26 cellular contexts compared by ENCODE assay signal in the genomic region with DNA sequence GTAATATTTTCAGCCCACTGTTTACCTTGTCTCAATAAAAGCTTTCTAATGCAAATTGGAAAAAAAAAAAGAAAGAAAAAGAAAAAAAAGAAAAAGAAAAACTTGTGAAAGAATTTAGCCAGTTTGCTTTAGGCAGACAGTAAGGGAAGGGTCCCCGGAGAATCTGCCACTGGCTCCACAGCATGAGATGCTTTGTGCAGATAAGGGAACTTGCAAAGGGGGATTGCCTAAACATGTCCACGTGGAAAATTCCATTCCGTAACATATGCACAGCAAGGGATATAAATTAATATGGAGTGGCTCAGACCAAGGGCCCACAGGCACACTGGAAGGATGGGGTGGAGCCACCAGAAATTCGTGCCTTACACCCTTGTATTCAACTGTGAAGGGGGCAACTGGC.
"Had no signal": no experiment of that assay in that cellular context is flagged by ENCODE, and none has a peak within 500 bp of the region (broad histone marks: within the 10 kb centered on the region; RNA-seq: fewer than 3 reads in every experiment).

No MANE protein-coding gene starts in this region.

- H3K4me1 Mint-ChIP-seq: activated naive CD4-positive, alpha-beta T cell treated with anti-CD3 and anti-CD28 coated beads, Interleukin-2, amount 10 ng/mL, durations not matched to agents 7 days and 5 days; activated naive CD8-positive, alpha-beta T cell treated with anti-CD3 and anti-CD28 coated beads, Interleukin-2, amount 10 ng/mL, durations not matched to agents 7 days and 5 days; nephron had no signal

- H3K9me3 ChIP-seq: left lung, lower lobe of right lung, pancreas, psoas muscle, spleen, tibial nerve had no signal

- H3K4me3 ChIP-seq: heart left ventricle, left lung, lower lobe of right lung, pancreas, psoas muscle, spleen, tibial nerve had no signal

- DNase-seq: activated CD4-positive, alpha-beta memory T cell treated with anti-CD3 and anti-CD28 coated beads for 36 hours; activated CD4-positive, alpha-beta T cell treated with anti-CD3 and anti-CD28 coated beads for 4 hours; activated CD8-positive, alpha-beta memory T cell treated with anti-CD3 and anti-CD28 coated beads, Interleukin-2, amount 50 U/mL, for 4 hours; activated effector memory CD4-positive, alpha-beta T cell treated with anti-CD3 and anti-CD28 coated beads, Interleukin-2, amount 50 U/mL, for 16 hours; activated naive CD4-positive, alpha-beta T cell treated with anti-CD3 and anti-CD28 coated beads, Interleukin-2, amount 10 ng/mL, durations not matched to agents 7 days and 5 days; activated naive CD8-positive, alpha-beta T cell treated with anti-CD3 and anti-CD28 coated beads, Interleukin-2, amount 10 ng/mL, durations not matched to agents 7 days and 5 days; activated T-cell treated with anti-CD3 and anti-CD28 coated beads, Interleukin-2, amount 50 U/mL, for 1 hour; amniotic stem cell; caudate nucleus; cortex of kidney; heart left ventricle; left lung; lower lobe of right lung; nucleus accumbens; pancreas; psoas muscle; spleen; stimulated activated naive CD4-positive, alpha-beta T cell; T-helper 1 cell had no signal

- H3K27me3 ChIP-seq: foreskin keratinocyte, heart left ventricle, left lung, pancreas, spleen, tibial nerve had no signal

- H3K36me3 Mint-ChIP-seq: activated CD4-positive, alpha-beta memory T cell treated with anti-CD3 and anti-CD28 coated beads for 36 hours; activated naive CD4-positive, alpha-beta T cell treated with anti-CD3 and anti-CD28 coated beads, Interleukin-2, amount 10 ng/mL, durations not matched to agents 7 days and 5 days; activated naive CD8-positive, alpha-beta T cell treated with anti-CD3 and anti-CD28 coated beads, Interleukin-2, amount 10 ng/mL, durations not matched to agents 7 days and 5 days had no signal

- H3K4me1 ChIP-seq: foreskin keratinocyte, heart left ventricle, left lung, lower lobe of right lung, pancreas, psoas muscle, spleen, tibial nerve had no signal

- H3K9me3 Mint-ChIP-seq: activated CD4-positive, alpha-beta memory T cell treated with anti-CD3 and anti-CD28 coated beads for 36 hours; activated naive CD4-positive, alpha-beta T cell treated with anti-CD3 and anti-CD28 coated beads, Interleukin-2, amount 10 ng/mL, durations not matched to agents 7 days and 5 days; activated naive CD8-positive, alpha-beta T cell treated with anti-CD3 and anti-CD28 coated beads, Interleukin-2, amount 10 ng/mL, durations not matched to agents 7 days and 5 days; activated T-helper 1 cell treated with anti-CD3 and anti-CD28 coated beads, Interleukin-12 subunit alpha, Interleukin-12 subunit beta, Interleukin-2, Interleukin-4 antibody, amounts not matched to agents 30 ng/mL and 10 ng/mL and 1 ng/mL, durations not matched to agents 14 hours and 24 hours and 36 hours; nephron; T-helper 2 cell treated with Interferon-gamma antibody and Interleukin-4, amounts not matched to agents 5 μg/mL and 100 μg/mL, for 36 hours had no signal

- FAIRE-seq: pancreas, urothelium cell line had no signal

- H3K36me3 ChIP-seq: heart left ventricle, left lung, lower lobe of right lung, pancreas, spleen, tibial nerve had no signal

- H3K27ac Mint-ChIP-seq: activated CD4-positive, alpha-beta memory T cell treated with anti-CD3 and anti-CD28 coated beads for 36 hours; activated naive CD4-positive, alpha-beta T cell treated with anti-CD3 and anti-CD28 coated beads, Interleukin-2, amount 10 ng/mL, durations not matched to agents 7 days and 5 days; activated naive CD8-positive, alpha-beta T cell treated with anti-CD3 and anti-CD28 coated beads, Interleukin-2, amount 10 ng/mL, durations not matched to agents 7 days and 5 days; activated T-helper 1 cell treated with anti-CD3 and anti-CD28 coated beads, Interleukin-12 subunit alpha, Interleukin-12 subunit beta, Interleukin-2, Interleukin-4 antibody, amounts not matched to agents 30 ng/mL and 10 ng/mL and 1 ng/mL, durations not matched to agents 14 hours and 24 hours and 36 hours; nephron; T-helper 2 cell treated with Interferon-gamma antibody and Interleukin-4, amounts not matched to agents 5 μg/mL and 100 μg/mL, for 36 hours had no signal

- H3K27me3 Mint-ChIP-seq: activated CD4-positive, alpha-beta memory T cell treated with anti-CD3 and anti-CD28 coated beads for 36 hours; activated naive CD8-positive, alpha-beta T cell treated with anti-CD3 and anti-CD28 coated beads, Interleukin-2, amount 10 ng/mL, durations not matched to agents 7 days and 5 days had no signal

- H3K27ac ChIP-seq: foreskin keratinocyte, heart left ventricle, left lung, lower lobe of right lung, pancreas, psoas muscle, spleen, tibial nerve, VCaP had no signal

- H3K4me3 Mint-ChIP-seq: activated CD4-positive, alpha-beta memory T cell treated with anti-CD3 and anti-CD28 coated beads for 36 hours; activated naive CD4-positive, alpha-beta T cell treated with anti-CD3 and anti-CD28 coated beads, Interleukin-2, amount 10 ng/mL, durations not matched to agents 7 days and 5 days; activated naive CD8-positive, alpha-beta T cell treated with anti-CD3 and anti-CD28 coated beads, Interleukin-2, amount 10 ng/mL, durations not matched to agents 7 days and 5 days; activated T-helper 1 cell treated with anti-CD3 and anti-CD28 coated beads, Interleukin-12 subunit alpha, Interleukin-12 subunit beta, Interleukin-2, Interleukin-4 antibody, amounts not matched to agents 30 ng/mL and 10 ng/mL and 1 ng/mL, durations not matched to agents 14 hours and 24 hours and 36 hours; nephron; T-helper 2 cell treated with Interferon-gamma antibody and Interleukin-4, amounts not matched to agents 5 μg/mL and 100 μg/mL, for 36 hours had no signal
